Comparison of ENCODE assay signal across 8 cellular contexts in genomic region chr19:7942981-7943443, GRCh38. TPM values are rescaled to one million over a fixed set of nuclear protein-coding genes. Genes with fewer than 3 reads are reported as not detected.
DNase-seq lines count a peak whose midpoint lies in the region; ATAC-seq and TF ChIP-seq lines count a peak whose summit lies in the region.

No MANE protein-coding gene starts in this region.

- H3K4me3 ChIP-seq in SK-N-MC (peak overlapping the region; percentile 86), psoas muscle (peak overlapping the region; percentile 99)

- CTCF ChIA-PET in activated naive CD4-positive, alpha-beta T cell treated with anti-CD3 and anti-CD28 coated beads for 36 hours (lab: Charles Lee): interaction anchor here (0.6 to 2.5 kb wide), 12 partner anchors 14 to 310 kb away, joined by 3 to 18 read pairs (median 6); partner anchors contain the start of genes SNAPC2 and TRAPPC5

- peaks cover 12% of the 10 kb centered on the region for H3K36me3 Mint-ChIP-seq in activated naive CD4-positive, alpha-beta T cell treated with anti-CD3 and anti-CD28 coated beads for 36 hours (ENCODE audit: low read depth)

- no peak for ATAC-seq in psoas muscle

- H3K9me3 ChIP-seq in SK-N-MC (ENCODE audit: low read depth, low read length): no peaks in the 10 kb centered on the region
- H3K9me3 ChIP-seq in psoas muscle: no peaks in the 10 kb centered on the region

- peaks cover 41% of the 10 kb centered on the region for H3K4me1 Mint-ChIP-seq in activated naive CD4-positive, alpha-beta T cell treated with anti-CD3 and anti-CD28 coated beads for 36 hours (ENCODE audit: low read depth)

- intact Hi-C loops in activated naive CD4-positive, alpha-beta T cell treated with anti-CD3 and anti-CD28 coated beads for 36 hours (cut with micrococcal nuclease): loop anchor here (1.0 to 5.0 kb wide), 6 partner anchors 23 to 378 kb away; partner anchors contain the start of genes CCL25, MAP2K7, NDUFA7 and RPS28
- intact Hi-C loops in psoas muscle (cut with DNase I): no loop called here

- H3K27ac ChIP-seq in SK-N-MC (peak overlapping the region; percentile 91), psoas muscle (peak overlapping the region; percentile 99)

- no peaks in the 10 kb centered on the region for H3K27me3 Mint-ChIP-seq in activated naive CD4-positive, alpha-beta T cell treated with anti-CD3 and anti-CD28 coated beads for 36 hours (ENCODE audit: low read depth)

- H3K4me1 ChIP-seq in psoas muscle: peaks cover 17% of the 10 kb centered on the region

- DNase-seq in activated naive CD4-positive, alpha-beta T cell treated with anti-CD3 and anti-CD28 coated beads for 36 hours: no peak
- DNase-seq in activated naive CD4-positive, alpha-beta T cell (lab: John Stamatoyannopoulos, UW): no peak
- DNase-seq in SK-N-MC (ENCODE audit: low read depth, low spot score): no peak
- DNase-seq in fibroblast of peridontal ligament (ENCODE audit: extremely low read depth): peak; percentile 22
- no peak for DNase-seq in psoas muscle
- no peak for DNase-seq in NCI-H226
- DNase-seq in hypothalamus (lab: John Stamatoyannopoulos, UW): no peak
- no peak for DNase-seq in SKM-1 treated with dmso at 0.1 percent for 144 hours (lab: John Stamatoyannopoulos, UW; ENCODE audit: unreplicated experiment)

- H3K4me3 Mint-ChIP-seq in activated naive CD4-positive, alpha-beta T cell treated with anti-CD3 and anti-CD28 coated beads for 36 hours: peak overlapping the region; percentile 95

- no peak for TF ChIP-seq CTCF in psoas muscle (IDR thresholded peaks at IDR 0.05)

- no peaks in the 10 kb centered on the region for H3K9me3 Mint-ChIP-seq in activated naive CD4-positive, alpha-beta T cell treated with anti-CD3 and anti-CD28 coated beads for 36 hours

- H3K27ac Mint-ChIP-seq in activated naive CD4-positive, alpha-beta T cell treated with anti-CD3 and anti-CD28 coated beads for 36 hours: peak overlapping the region; percentile 94

- H3K9ac ChIP-seq in SK-N-MC (ENCODE audit: insufficient read length): peak overlapping the region; percentile 98

- H3K36me3 ChIP-seq in SK-N-MC (ENCODE audit: insufficient read depth, low read length): peaks cover 38% of the 10 kb centered on the region
- H3K36me3 ChIP-seq in psoas muscle (ENCODE audit: insufficient read depth in 1 of 2, low read depth in 1 of 2): peaks cover 0 to 48% of the 10 kb centered on the region in 2 donors

- WGBS in psoas muscle, 3 donors: 3 to 5% (median 3%) methylated on average over 33 of the region's 33 CpGs

- H3K27me3 ChIP-seq in psoas muscle (ENCODE audit: insufficient read depth in 3 of 3, low read length in 2 of 3): no peaks in the 10 kb centered on the region

RNA-seq across cellular contexts. Expression of gene TIMM44, which starts 0.5 kb away (rescaled TPM):
- 10 to 100 TPM; 88.8 to 88.9 TPM for total RNA-seq in activated naive CD4-positive, alpha-beta T cell treated with anti-CD3 and anti-CD28 coated beads for 36 hours
- total RNA-seq in psoas muscle: 10 to 100 TPM; 67.0 to 95.8 (median 80.0) TPM
- polyA plus RNA-seq in psoas muscle: 100 to 1,000 TPM in 2 of 3 donors, 10 to 100 TPM in 1; 95.1 to 173 (median 119) TPM

RNA-seq across cellular contexts. Expression of gene CTXN1, which starts 17.1 kb away (rescaled TPM):
- total RNA-seq in activated naive CD4-positive, alpha-beta T cell treated with anti-CD3 and anti-CD28 coated beads for 36 hours: under 1 TPM in 1 of 2 experiments, not detected in 1; 0.43 TPM
- under 1 TPM in 1 of 4 donors, not detected in 3; 0.30 TPM for total RNA-seq in psoas muscle
- under 1 TPM in 2 of 3 donors, not detected in 1; 0.04 to 0.25 TPM for polyA plus RNA-seq in psoas muscle

RNA-seq across cellular contexts. Expression of gene SNAPC2, which starts 22.9 kb away (rescaled TPM):
- total RNA-seq in activated naive CD4-positive, alpha-beta T cell treated with anti-CD3 and anti-CD28 coated beads for 36 hours: 10 to 100 TPM; 10.9 to 12.4 TPM
- total RNA-seq in psoas muscle: 1 to 10 TPM; 4.6 to 8.7 (median 6.7) TPM
- polyA plus RNA-seq in psoas muscle: 10 to 100 TPM in 2 of 3 donors, 1 to 10 TPM in 1; 8.4 to 16.0 (median 10.2) TPM

RNA-seq across cellular contexts. Expression of gene TGFBR3L, which starts 28.4 kb away (rescaled TPM):
- total RNA-seq in activated naive CD4-positive, alpha-beta T cell treated with anti-CD3 and anti-CD28 coated beads for 36 hours: 1 to 10 TPM; 1.7 to 3.7 TPM
- 10 to 100 TPM in 1 of 4 donors, 1 to 10 TPM in 3; 4.5 to 13.0 (median 7.5) TPM for total RNA-seq in psoas muscle
- polyA plus RNA-seq in psoas muscle: 1 to 10 TPM; 1.2 to 1.5 (median 1.3) TPM

RNA-seq across cellular contexts. Expression of gene MAP2K7, which starts 39.3 kb away (rescaled TPM):
- total RNA-seq in activated naive CD4-positive, alpha-beta T cell treated with anti-CD3 and anti-CD28 coated beads for 36 hours: 10 to 100 TPM; 39.1 to 39.8 TPM
- 10 to 100 TPM; 42.7 to 72.5 (median 55.5) TPM for total RNA-seq in psoas muscle
- 10 to 100 TPM; 35.4 to 43.9 (median 40.0) TPM for polyA plus RNA-seq in psoas muscle
